In the genomic region with DNA sequence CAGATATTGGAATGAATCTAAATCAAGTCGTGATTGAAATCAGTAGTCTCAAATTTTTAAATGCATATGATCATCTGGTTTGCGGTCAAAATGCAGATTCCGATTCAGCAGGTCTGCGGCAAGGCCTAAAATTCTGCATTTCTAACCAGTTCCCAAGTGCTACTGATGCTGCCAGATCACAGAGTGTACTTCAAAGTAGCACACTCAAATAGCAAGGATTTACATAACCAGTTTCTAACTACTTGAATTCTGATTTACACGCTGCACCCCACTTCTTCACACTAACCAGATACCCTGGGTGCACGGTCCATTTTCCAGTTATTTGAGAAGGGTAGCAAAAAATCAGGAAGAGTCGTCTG, we compare ENCODE assay signal across 8 cellular contexts. TPM values are rescaled to one million over a fixed set of nuclear protein-coding genes. Genes with fewer than 3 reads are reported as not detected.
DNase-seq lines count a peak whose midpoint lies in the region; ATAC-seq, FAIRE-seq and TF ChIP-seq lines count a peak whose summit lies in the region.

No MANE protein-coding gene starts in this region.

- H3K27ac ChIP-seq in ACC112 (ENCODE audit: low read depth, low read length) (peak overlapping the region; percentile 72; the same call in 1 of the 2 replicates), brain microvascular endothelial cell (peak overlapping the region; percentile 76), upper lobe of right lung (peak overlapping the region; percentile 88)

- intact Hi-C loops in upper lobe of right lung (cut with DNase I): no loop called here

- H3K4me1 ChIP-seq in ACC112 (ENCODE audit: control insufficient read depth, insufficient read depth, low read length, unreplicated experiment) (peaks cover 8% of the 10 kb centered on the region), mononuclear cell (ENCODE audit: insufficient read depth, low read length) (peaks cover 10% of the 10 kb centered on the region), upper lobe of right lung (no peaks in the 10 kb centered on the region)

- ATAC-seq in GM18858 (IDR thresholded peaks at IDR 0.05; ENCODE audit: unreplicated experiment): peak; percentile 19
- ATAC-seq in upper lobe of right lung: no peak
- ATAC-seq in GM21825 (IDR thresholded peaks at IDR 0.05; ENCODE audit: unreplicated experiment): no peak

- FAIRE-seq in RCC 7860 (lab: Jason Lieb, UNC): no peak

- in situ Hi-C loops in brain microvascular endothelial cell (cut with HindIII; ENCODE audit: low pct_ligation_motif_present, low sequenced_read_pairs): no loop called here

- peak overlapping the region; percentile 100 for H3K4me3 ChIP-seq in ACC112 (ENCODE audit: low read depth, low read length)
- H3K4me3 ChIP-seq in brain microvascular endothelial cell (ENCODE audit: low read depth, low read length): peak overlapping the region; percentile 78
- peak overlapping the region; percentile 66 for H3K4me3 ChIP-seq in mononuclear cell (ENCODE audit: low read length)
- H3K4me3 ChIP-seq in upper lobe of right lung: peak overlapping the region; percentile 62

- peak overlapping the region; percentile 68 for H2AFZ ChIP-seq in ACC112 (ENCODE audit: low read length, unreplicated experiment)

- H3K9me3 ChIP-seq in mononuclear cell (ENCODE audit: low read depth, low read length) (no peaks in the 10 kb centered on the region), upper lobe of right lung (no peaks in the 10 kb centered on the region)

- H3K36me3 ChIP-seq in ACC112 (ENCODE audit: insufficient read depth, low read length): peaks cover 9% of the 10 kb centered on the region; the same call in 1 of the 2 replicates
- no peaks in the 10 kb centered on the region for H3K36me3 ChIP-seq in brain microvascular endothelial cell (replicated peaks)
- H3K36me3 ChIP-seq in upper lobe of right lung: peaks cover 3% of the 10 kb centered on the region

- DNase-seq in LHCN-M2 (ENCODE audit: low read depth) (peak; percentile 19), brain microvascular endothelial cell (no peak), upper lobe of right lung (no peak), RCC 7860 (ENCODE audit: low spot score) (no peak)

- H3K27me3 ChIP-seq in ACC112 (ENCODE audit: insufficient read depth, low read length) (no peaks in the 10 kb centered on the region), brain microvascular endothelial cell (replicated peaks) (no peaks in the 10 kb centered on the region), mononuclear cell (ENCODE audit: insufficient read depth, low read length) (no peaks in the 10 kb centered on the region), upper lobe of right lung (no peaks in the 10 kb centered on the region)

- H3K79me2 ChIP-seq in ACC112 (ENCODE audit: control insufficient read depth, insufficient read depth, low read length, unreplicated experiment): peaks cover 34% of the 10 kb centered on the region

- TF ChIP-seq CTCF in brain microvascular endothelial cell (IDR thresholded peaks at IDR 0.05; ENCODE audit: low read depth, low read length, missing control alignments) (no peak), upper lobe of right lung (IDR thresholded peaks at IDR 0.05) (no peak)

RNA-seq across cellular contexts. Expression of gene MBTPS2, which starts 0.8 kb away (rescaled TPM):
- total RNA-seq in LHCN-M2 (2014; rRNA removed): 9.4 and 11.1 TPM in 2 replicates
- 7.9 TPM for polyA plus RNA-seq in LHCN-M2 (2012)
- 4.7 TPM for total RNA-seq in mononuclear cell
- total RNA-seq in upper lobe of right lung: 12.6 TPM

RNA-seq across cellular contexts. Expression of gene YY2, which starts 15.6 kb away (rescaled TPM):
- total RNA-seq in LHCN-M2 (2014; rRNA removed) (1.8 and 1.9 TPM in 2 replicates), mononuclear cell (1.5 TPM), upper lobe of right lung (1.5 TPM)
- 1.0 TPM for polyA plus RNA-seq in LHCN-M2 (2012)
